8 cellular contexts compared by ENCODE assay signal in the genomic region with DNA sequence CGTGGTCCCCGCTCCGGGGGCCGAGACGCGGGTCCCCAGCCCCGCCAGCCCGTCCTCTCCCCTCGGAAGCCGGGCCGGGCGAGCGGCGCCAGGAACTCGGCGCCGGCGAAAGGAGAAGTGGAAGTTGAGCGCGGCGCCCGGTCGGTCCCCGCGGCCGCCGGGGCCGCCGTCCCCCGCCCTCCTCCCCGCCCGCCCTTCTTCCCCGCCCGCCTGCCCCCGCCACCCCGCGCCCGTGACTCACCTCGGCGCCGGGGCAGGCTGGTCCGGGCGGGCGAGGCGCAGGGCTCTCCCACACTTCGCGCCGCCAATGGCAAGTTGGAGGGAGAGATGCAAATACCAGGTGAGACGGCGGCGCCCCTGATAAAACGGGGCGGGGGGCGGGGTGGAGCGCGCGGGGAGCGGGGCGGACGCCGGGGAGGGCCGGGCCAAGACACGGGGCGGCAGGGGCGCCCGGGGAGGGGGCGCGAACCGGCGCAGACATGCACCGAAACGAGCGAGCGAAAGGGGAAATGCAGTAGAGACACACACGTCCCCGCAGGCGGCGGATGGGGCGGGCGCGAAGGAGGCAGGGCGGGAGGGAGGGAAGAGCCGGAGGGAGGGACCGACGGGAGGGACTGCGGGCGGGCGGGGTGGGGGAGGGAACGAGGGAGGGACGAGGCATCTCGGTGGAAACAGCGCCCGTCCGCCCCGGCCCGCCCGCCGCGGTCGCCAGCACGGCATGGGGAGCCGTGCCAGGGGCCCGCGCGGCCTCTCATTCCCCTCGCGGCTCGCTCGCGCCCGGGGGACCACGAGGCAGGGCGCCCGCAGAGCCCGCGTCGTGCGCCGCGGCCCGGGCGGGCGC. TPM values are rescaled to one million over a fixed set of nuclear protein-coding genes. Genes with fewer than 3 reads are reported as not detected.
DNase-seq lines count a peak whose midpoint lies in the region; ATAC-seq lines count a peak whose summit lies in the region.

ELF4 (minus strand) TSS at position 119 of the 841 bp plus-strand sequence. CDS start 29,167 bp downstream, outside the sequence.

- intact Hi-C loops in left ventricle myocardium superior (cut with micrococcal nuclease) = no loop called here
- intact Hi-C loops in sciatic nerve (cut with DNase I) = no loop called here

- H3K36me3 ChIP-seq in ACC112 (ENCODE audit: insufficient read depth, low read length) = no peaks in the 10 kb centered on the region

- H3K4me3 ChIP-seq in ACC112 (ENCODE audit: low read depth, low read length) = peak within 1 kb of the TSS; percentile 88

- H2AFZ ChIP-seq in ACC112 (ENCODE audit: low read length, unreplicated experiment) = peak within 1 kb of the TSS; percentile 50

- peaks cover 36% of the 10 kb centered on the region for H3K79me2 ChIP-seq in ACC112 (ENCODE audit: control insufficient read depth, insufficient read depth, low read length, unreplicated experiment)

- DNase-seq in SIG-M5 treated with dmso at 0.1 percent for 504 hours (lab: John Stamatoyannopoulos, UW; ENCODE audit: unreplicated experiment) (peak; percentile 58), left ventricle myocardium superior (peak; percentile 59), sciatic nerve (ENCODE audit: low spot score) (no peak), globus pallidus (ENCODE audit: low spot score) (no peak)
- DNase-seq in activated naive CD4-positive, alpha-beta T cell treated with anti-CD3 and anti-CD28 coated beads, Interleukin-2, amount 50 U/mL, for 72 hours (ENCODE audit: low spot score in 2 of 2) = peak in 1 of 2 donors; percentile 42

- H3K4me1 ChIP-seq in ACC112 (ENCODE audit: control insufficient read depth, insufficient read depth, low read length, unreplicated experiment) = peaks cover 24% of the 10 kb centered on the region

- H3K27me3 ChIP-seq in ACC112 (ENCODE audit: insufficient read depth, low read length) = no peaks in the 10 kb centered on the region

- no peaks in the 10 kb centered on the region for H3K9me3 Mint-ChIP-seq in activated naive CD4-positive, alpha-beta T cell treated with anti-CD3 and anti-CD28 coated beads, Interleukin-2, amount 50 U/mL, for 72 hours

- peak within 1 kb of the TSS; percentile 84 to 90 for H3K27ac Mint-ChIP-seq in activated naive CD4-positive, alpha-beta T cell treated with anti-CD3 and anti-CD28 coated beads, Interleukin-2, amount 50 U/mL, for 72 hours

- peak within 1 kb of the TSS; percentile 88 for H3K27ac ChIP-seq in ACC112 (ENCODE audit: low read depth, low read length)

- ATAC-seq in GM18498 (IDR thresholded peaks at IDR 0.05; ENCODE audit: unreplicated experiment) = peak; percentile 45
- ATAC-seq in HG03442 (IDR thresholded peaks at IDR 0.05; ENCODE audit: unreplicated experiment) = peak; percentile 38
- peak; percentile 76 to 77 for ATAC-seq in activated naive CD4-positive, alpha-beta T cell treated with anti-CD3 and anti-CD28 coated beads, Interleukin-2, amount 50 U/mL, for 72 hours
- peak; percentile 66 for ATAC-seq in left ventricle myocardium superior
- peak; percentile 2 for ATAC-seq in sciatic nerve

- H3K36me3 Mint-ChIP-seq in activated naive CD4-positive, alpha-beta T cell treated with anti-CD3 and anti-CD28 coated beads, Interleukin-2, amount 50 U/mL, for 72 hours = peaks cover 0 to 4% of the 10 kb centered on the region in 2 donors

RNA-seq across cellular contexts. Expression of gene ELF4, which starts in this region (rescaled TPM):
- total RNA-seq in activated naive CD4-positive, alpha-beta T cell treated with anti-CD3 and anti-CD28 coated beads, Interleukin-2, amount 50 U/mL, for 72 hours = 10 to 100 TPM; 21.6 to 25.4 TPM
- 2.3 TPM for total RNA-seq in left ventricle myocardium superior
- total RNA-seq in sciatic nerve = 15.3 TPM

Comparison
In these comparisons a context has a peak if more than half of its experiments do, and no peak if none do; other contexts are left out.
1. ATAC-seq: peak in every context shown above with its lines; median percentile 76 in activated naive CD4-positive, alpha-beta T cell treated with anti-CD3 and anti-CD28 coated beads, Interleukin-2, amount 50 U/mL, for 72 hours; 66 in left ventricle myocardium superior; 45 in GM18498; 38 in HG03442; 2 in sciatic nerve.
2. DNase-seq: peak in SIG-M5 treated with dmso at 0.1 percent for 504 hours (single experiment) and left ventricle myocardium superior (single experiment); none in sciatic nerve (single experiment) and globus pallidus (single experiment).